ENCODE assay signal across 20 cellular contexts in genomic region chr3:141110322-141110721, GRCh38. TPM values are rescaled to one million over a fixed set of nuclear protein-coding genes. Genes with fewer than 3 reads are reported as not detected.
DNase-seq lines count a peak whose midpoint lies in the region; ATAC-seq, FAIRE-seq and TF ChIP-seq lines count a peak whose summit lies in the region.
"Had no signal": no experiment of that assay in that cellular context is flagged by ENCODE, and none has a peak within 500 bp of the region (broad histone marks: within the 10 kb centered on the region; RNA-seq: fewer than 3 reads in every experiment).

No MANE protein-coding gene starts in this region.

- H3K9me3 ChIP-seq in DND-41 (ENCODE audit: insufficient read depth, low read length, severe bottlenecking), result no peaks in the 10 kb centered on the region
- H3K9me3 ChIP-seq in ascending aorta, result no peaks in the 10 kb centered on the region
- no peaks in the 10 kb centered on the region for H3K9me3 ChIP-seq in uterus
- H3K9me3 ChIP-seq: HAP-1 had no signal

- H3K9me3 Mint-ChIP-seq in activated CD8-positive, alpha-beta memory T cell treated with anti-CD3 and anti-CD28 coated beads, Interleukin-2, amount 10 ng/mL, durations not matched to agents 7 days and 5 days (ENCODE audit: low read depth), result no peaks in the 10 kb centered on the region
- H3K9me3 Mint-ChIP-seq in nephron progenitor cell, result peaks cover 29% of the 10 kb centered on the region
- H3K9me3 Mint-ChIP-seq in T-cell, result no peaks in the 10 kb centered on the region
- H3K9me3 Mint-ChIP-seq: CD8-positive, alpha-beta T cell had no signal

- H3K4me1 ChIP-seq in DND-41 (ENCODE audit: insufficient read depth, low read length) (peaks cover 32% of the 10 kb centered on the region), ascending aorta (peaks cover 11 to 17% of the 10 kb centered on the region in 2 donors), uterus (peaks cover 0 to 7% of the 10 kb centered on the region in 2 donors)
- H3K4me1 ChIP-seq: HAP-1 had no signal

- no peak overlapping the region for H3K27ac Mint-ChIP-seq in activated CD8-positive, alpha-beta memory T cell treated with anti-CD3 and anti-CD28 coated beads, Interleukin-2, amount 10 ng/mL, durations not matched to agents 7 days and 5 days
- H3K27ac Mint-ChIP-seq in nephron progenitor cell, result peak overlapping the region; percentile 23
- no peak overlapping the region for H3K27ac Mint-ChIP-seq in T-cell
- H3K27ac Mint-ChIP-seq: CD14-positive monocyte; CD8-positive, alpha-beta T cell had no signal

- H3K4me2 ChIP-seq in DND-41 (ENCODE audit: insufficient read depth, low read length), result no peak overlapping the region

- no peak overlapping the region for H3K9ac ChIP-seq in DND-41 (ENCODE audit: low read depth, low read length)

- no peaks in the 10 kb centered on the region for H3K36me3 Mint-ChIP-seq in activated CD8-positive, alpha-beta memory T cell treated with anti-CD3 and anti-CD28 coated beads, Interleukin-2, amount 10 ng/mL, durations not matched to agents 7 days and 5 days
- peaks cover 50% of the 10 kb centered on the region for H3K36me3 Mint-ChIP-seq in nephron progenitor cell (ENCODE audit: low read depth)
- H3K36me3 Mint-ChIP-seq in T-cell, result no peaks in the 10 kb centered on the region
- H3K36me3 Mint-ChIP-seq: CD14-positive monocyte; CD8-positive, alpha-beta T cell had no signal

- POLR2A ChIA-PET in T-cell (lab: Charles Lee), result no interaction called here

- intact Hi-C loops in ascending aorta (cut with DNase I), result loop anchor here (2.0 to 5.0 kb wide), 2 partner anchors 16 to 168 kb away; partner anchors contain the start of gene SLC25A36
- intact Hi-C loops in uterus (cut with DNase I; ENCODE audit: low total_unique reads), result no loop called here

- FAIRE-seq in GM19239 (lab: Jason Lieb, UNC), result no peak
- FAIRE-seq: D721Med, GM12892 had no signal

- H3K36me3 ChIP-seq in DND-41 (ENCODE audit: insufficient read depth, low read length) (peaks cover 20% of the 10 kb centered on the region), ascending aorta (no peaks in the 10 kb centered on the region), uterus (no peaks in the 10 kb centered on the region)
- H3K36me3 ChIP-seq: HAP-1 had no signal

- H3K79me2 ChIP-seq in DND-41 (ENCODE audit: insufficient read depth, low read length), result peaks cover 6% of the 10 kb centered on the region; the same call in 1 of the 2 replicates

- H3K27me3 Mint-ChIP-seq in activated CD8-positive, alpha-beta memory T cell treated with anti-CD3 and anti-CD28 coated beads, Interleukin-2, amount 10 ng/mL, durations not matched to agents 7 days and 5 days, result peaks cover 12% of the 10 kb centered on the region
- H3K27me3 Mint-ChIP-seq in nephron progenitor cell (ENCODE audit: low read depth, poor library complexity), result peaks cover 3% of the 10 kb centered on the region
- H3K27me3 Mint-ChIP-seq in T-cell, result peaks cover 0 to 5% of the 10 kb centered on the region in 2 donors

- no peak for TF ChIP-seq POLR2A in uterus (IDR thresholded peaks at IDR 0.05)

- peak; percentile 14 for DNase-seq in activated CD8-positive, alpha-beta memory T cell treated with anti-CD3 and anti-CD28 coated beads, Interleukin-2, amount 10 ng/mL, durations not matched to agents 7 days and 5 days
- no peak for DNase-seq in activated CD8-positive, alpha-beta memory T cell treated with anti-CD3 and anti-CD28 coated beads, Interleukin-2, amount 50 U/mL, for 48 hours
- DNase-seq in DND-41 (no peak), ascending aorta (ENCODE audit: low spot score in 2 of 2) (no peak), nephron progenitor cell (no peak), T-cell (no peak), uterus (no peak), GM19239 (ENCODE audit: insufficient read length, low spot score) (no peak)
- DNase-seq: COR-L47, DMS153, DMS79 treated with DMSO at 0.1 percent for 48 hours, GDM1, GOT3 had no signal

- no peaks in the 10 kb centered on the region for H3K4me1 Mint-ChIP-seq in activated CD8-positive, alpha-beta memory T cell treated with anti-CD3 and anti-CD28 coated beads, Interleukin-2, amount 10 ng/mL, durations not matched to agents 7 days and 5 days
- H3K4me1 Mint-ChIP-seq in nephron progenitor cell, result peaks cover 62% of the 10 kb centered on the region
- no peaks in the 10 kb centered on the region for H3K4me1 Mint-ChIP-seq in T-cell

- no peak overlapping the region for H3K4me3 Mint-ChIP-seq in activated CD8-positive, alpha-beta memory T cell treated with anti-CD3 and anti-CD28 coated beads, Interleukin-2, amount 10 ng/mL, durations not matched to agents 7 days and 5 days
- H3K4me3 Mint-ChIP-seq in nephron progenitor cell (no peak overlapping the region), T-cell (no peak overlapping the region)
- H3K4me3 Mint-ChIP-seq: CD14-positive monocyte; CD8-positive, alpha-beta T cell had no signal

- H3K4me3 ChIP-seq in DND-41 (ENCODE audit: low read depth in 1 of 2, low read length in 2 of 2) (no peak overlapping the region), ascending aorta (no peak overlapping the region), uterus (no peak overlapping the region)
- H3K4me3 ChIP-seq: HAP-1 had no signal

- no peak overlapping the region for H2AFZ ChIP-seq in DND-41 (ENCODE audit: low read depth, low read length)

- no peak for ATAC-seq in activated CD8-positive, alpha-beta memory T cell treated with anti-CD3 and anti-CD28 coated beads, Interleukin-2, amount 10 ng/mL, durations not matched to agents 7 days and 5 days
- ATAC-seq in DND-41 (ENCODE audit: insufficient read depth, low read depth), result no peak
- ATAC-seq in T-cell (replicated peaks in 1 of 4), result no peak
- ATAC-seq: CD8-positive, alpha-beta T cell had no signal

- CTCF ChIA-PET in activated CD8-positive, alpha-beta memory T cell treated with anti-CD3 and anti-CD28 coated beads, Interleukin-2, amount 10 ng/mL, durations not matched to agents 7 days and 5 days (lab: Charles Lee), result interaction anchor here (1.0 to 1.1 kb wide), 2 partner anchors 82 to 99 kb away, joined by 3 read pairs; no protein-coding TSS in a partner anchor
- CTCF ChIA-PET in T-cell (lab: Charles Lee), result interaction anchor here in 1 of 2 donors (0.6 to 1.2 kb wide), 2 partner anchors 98 to 100 kb away, joined by 3 to 12 read pairs; no protein-coding TSS in a partner anchor

- H3K27me3 ChIP-seq in DND-41 (ENCODE audit: insufficient read depth, low read length, poor library complexity) (no peaks in the 10 kb centered on the region), ascending aorta (no peaks in the 10 kb centered on the region), uterus (no peaks in the 10 kb centered on the region)

- H3K27ac ChIP-seq in DND-41 (ENCODE audit: low read length) (peak overlapping the region; percentile 61), ascending aorta (peak overlapping the region; percentile 67 to 84), uterus (peak overlapping the region in 1 of 2 donors; percentile 62)
- H3K27ac ChIP-seq: 22Rv1, HL-60 had no signal

- TF ChIP-seq CTCF in DND-41 (IDR thresholded peaks at IDR 0.05; ENCODE audit: borderline replicate concordance, extremely low read depth, low read length, poor library complexity, severe bottlenecking), result no peak
- TF ChIP-seq CTCF in ascending aorta (IDR thresholded peaks at IDR 0.05), result no peak
- TF ChIP-seq CTCF in nephron progenitor cell (IDR thresholded peaks at IDR 0.05), result no peak
- TF ChIP-seq CTCF in uterus (IDR thresholded peaks at IDR 0.05), result no peak

- no peaks in the 10 kb centered on the region for H4K20me1 ChIP-seq in DND-41 (ENCODE audit: insufficient read depth, low read length)

RNA-seq across cellular contexts. Expression of gene SPSB4, which starts 59.2 kb away (rescaled TPM):
- total RNA-seq in activated CD8-positive, alpha-beta memory T cell treated with anti-CD3 and anti-CD28 coated beads, Interleukin-2, amount 10 ng/mL, durations not matched to agents 7 days and 5 days, result under 1 TPM in 1 of 2 experiments, not detected in 1; 0.28 TPM
- not detected for total RNA-seq in ascending aorta
- not detected for total RNA-seq in T-cell
- 1 to 10 TPM in 1 of 4 donors, not detected in 3; 3.5 TPM for total RNA-seq in uterus
- total RNA-seq: CD8-positive, alpha-beta T cell had no signal
